In genomic region chr19:49761625-49762311, GRCh38 we compare ENCODE assay signal across 8 cellular contexts. TPM values are rescaled to one million over a fixed set of nuclear protein-coding genes. Genes with fewer than 3 reads are reported as not detected.
DNase-seq lines count a peak whose midpoint lies in the region; ATAC-seq and TF ChIP-seq lines count a peak whose summit lies in the region.

No MANE protein-coding gene starts in this region.

- no peak overlapping the region for H3K9ac ChIP-seq in rectal smooth muscle tissue (ENCODE audit: low read length)

- DNase-seq in GM12865 (ENCODE audit: low read depth) (no peak), OCI-LY7 (ENCODE audit: low spot score) (peak; percentile 34), esophagus muscularis mucosa (ENCODE audit: extremely low spot score) (no peak), NCI-H345 (lab: John Stamatoyannopoulos, UW) (no peak)

- intact Hi-C loops in OCI-LY7 (cut with micrococcal nuclease; ENCODE audit: unreplicated experiment): loop anchor here (10.0 kb wide), 1 partner anchor 267 kb away; the partner anchor contains the start of gene RPS11
- intact Hi-C loops in esophagus muscularis mucosa (cut with DNase I): no loop called here

- TF ChIP-seq EP300 in esophagus muscularis mucosa (IDR thresholded peaks at IDR 0.05): no peak

- H3K4me3 ChIP-seq in GM12865 (ENCODE audit: low read depth, low read length): no peak overlapping the region
- H3K4me3 ChIP-seq in OCI-LY7 (ENCODE audit: low read depth, low read length, poor library complexity, severe bottlenecking): no peak overlapping the region
- no peak overlapping the region for H3K4me3 ChIP-seq in esophagus muscularis mucosa
- H3K4me3 ChIP-seq in rectal smooth muscle tissue (ENCODE audit: low read length): no peak overlapping the region

- H3K4me2 ChIP-seq in OCI-LY7 (ENCODE audit: low read length): no peak overlapping the region

- H3K27ac ChIP-seq in OCI-LY7 (ENCODE audit: low read depth, low read length, poor library complexity, severe bottlenecking) (no peak overlapping the region), esophagus muscularis mucosa (replicated peaks in 1 of 4) (peak overlapping the region; percentile 31 to 53 (median 45)), rectal smooth muscle tissue (ENCODE audit: low read depth, low read length) (peak overlapping the region; percentile 55)

- CTCF ChIA-PET in OCI-LY7 (lab: Charles Lee; ENCODE audit: unreplicated experiment): no interaction called here

- POLR2A ChIA-PET in OCI-LY7 (lab: Charles Lee): no interaction called here

- WGBS in esophagus muscularis mucosa: 70% methylated on average over 16 of the region's 16 CpGs

- no peak for TF ChIP-seq POLR2A in esophagus muscularis mucosa (IDR thresholded peaks at IDR 0.05; ENCODE audit: low read depth)

- peak; percentile 0 for TF ChIP-seq CTCF in GM12865 (IDR thresholded peaks at IDR 0.05; ENCODE audit: insufficient read depth, low read depth, low read length, missing control alignments)
- peak; percentile 54 for TF ChIP-seq CTCF in OCI-LY7 (conservative IDR thresholded peaks at IDR 0.05; ENCODE audit: low read length)
- TF ChIP-seq CTCF in esophagus muscularis mucosa (IDR thresholded peaks at IDR 0.05): peak in 1 of 3 experiments; percentile 15

- no TSS peak for BruUV-seq in OCI-LY7 (replicated peaks; lab: Mats Ljungman, UMichigan)

- peak overlapping the region; percentile 39; the same call in 1 of the 2 replicates for H2AFZ ChIP-seq in OCI-LY7 (ENCODE audit: low read length)

- H3K27me3 ChIP-seq in esophagus muscularis mucosa: peaks cover 0 to 6% (median 0%) of the 10 kb centered on the region in 4 donors
- H3K27me3 ChIP-seq in rectal smooth muscle tissue (ENCODE audit: control insufficient read depth, insufficient read depth, low read length): no peaks in the 10 kb centered on the region

- peaks cover 8% of the 10 kb centered on the region for H3K4me1 ChIP-seq in OCI-LY7 (ENCODE audit: insufficient read depth, low read length, poor library complexity, severe bottlenecking)
- peaks cover 10 to 13% (median 11%) of the 10 kb centered on the region in 4 donors for H3K4me1 ChIP-seq in esophagus muscularis mucosa
- no peaks in the 10 kb centered on the region for H3K4me1 ChIP-seq in rectal smooth muscle tissue (ENCODE audit: control insufficient read depth, insufficient read depth, low read length)

- no peaks in the 10 kb centered on the region for H3K9me2 ChIP-seq in OCI-LY7 (ENCODE audit: insufficient read depth, low read length)

- no peaks in the 10 kb centered on the region for H4K20me1 ChIP-seq in OCI-LY7 (ENCODE audit: insufficient read depth, low read length)

- H3K9me3 ChIP-seq in OCI-LY7 (ENCODE audit: low read length) (no peaks in the 10 kb centered on the region), esophagus muscularis mucosa (no peaks in the 10 kb centered on the region)

- no peak for ATAC-seq in GM21528 (IDR thresholded peaks at IDR 0.05; ENCODE audit: low FRiP score, unreplicated experiment)
- no peak for ATAC-seq in GM18868 (IDR thresholded peaks at IDR 0.05; ENCODE audit: unreplicated experiment)
- ATAC-seq in HG03460 (IDR thresholded peaks at IDR 0.05; ENCODE audit: unreplicated experiment): no peak

- H3K36me3 ChIP-seq in OCI-LY7 (ENCODE audit: insufficient read depth, low read length) (no peaks in the 10 kb centered on the region), esophagus muscularis mucosa (no peaks in the 10 kb centered on the region), rectal smooth muscle tissue (ENCODE audit: control insufficient read depth, insufficient read depth, low read length) (no peaks in the 10 kb centered on the region)

- H3K79me2 ChIP-seq in OCI-LY7 (ENCODE audit: insufficient read depth, low read depth, low read length): no peaks in the 10 kb centered on the region

RNA-seq across cellular contexts. Expression of gene TSKS, which starts 1.3 kb away (rescaled TPM):
- total RNA-seq in OCI-LY7 (2014; rRNA removed; shearing (Covaris generic)): not detected in 2 replicates
- total RNA-seq in OCI-LY7 (2022): not detected in 2 replicates
- under 1 TPM in 1 of 4 donors, not detected in 3; 0.57 TPM for total RNA-seq in esophagus muscularis mucosa

RNA-seq across cellular contexts. Expression of gene AP2A1, which starts 5.0 kb away (rescaled TPM):
- 29.7 and 47.4 TPM in 2 replicates for total RNA-seq in OCI-LY7 (2014; rRNA removed; shearing (Covaris generic))
- 46.9 and 50.4 TPM in 2 replicates for total RNA-seq in OCI-LY7 (2022)
- total RNA-seq in esophagus muscularis mucosa: 100 to 1,000 TPM in 1 of 4 donors, 10 to 100 TPM in 3; 56.9 to 114 (median 87.8) TPM

RNA-seq across cellular contexts. Expression of gene FUZ, which starts 51.3 kb away (rescaled TPM):
- total RNA-seq in OCI-LY7 (2014; rRNA removed; shearing (Covaris generic)): 33.6 and 35.1 TPM in 2 replicates
- 28.1 and 34.6 TPM in 2 replicates for total RNA-seq in OCI-LY7 (2022)
- total RNA-seq in esophagus muscularis mucosa: 10 to 100 TPM; 14.1 to 38.0 (median 23.4) TPM

RNA-seq across cellular contexts. Expression of gene MED25, which starts 56.3 kb away (rescaled TPM):
- 73.5 and 85.1 TPM in 2 replicates for total RNA-seq in OCI-LY7 (2014; rRNA removed; shearing (Covaris generic))
- 111 and 146 TPM in 2 replicates for total RNA-seq in OCI-LY7 (2022)
- 10 to 100 TPM; 22.5 to 36.0 (median 34.1) TPM for total RNA-seq in esophagus muscularis mucosa
